ENCODE assay signal across 22 cellular contexts in genomic region chr16:90011908-90012501, GRCh38. TPM values are rescaled to one million over a fixed set of nuclear protein-coding genes. Genes with fewer than 3 reads are reported as not detected.
DNase-seq lines count a peak whose midpoint lies in the region; ATAC-seq and TF ChIP-seq lines count a peak whose summit lies in the region.
"Had no signal": no experiment of that assay in that cellular context is flagged by ENCODE, and none has a peak within 500 bp of the region (broad histone marks: within the 10 kb centered on the region; RNA-seq: fewer than 3 reads in every experiment).

No MANE protein-coding gene starts in this region.

- no peak overlapping the region for H4K91ac ChIP-seq in neuronal stem cell (ENCODE audit: low read depth, low read length, poor library complexity)

- H3K27ac Mint-ChIP-seq in IgD-negative memory B cell: peak overlapping the region in 2 of 3 donors; percentile 48 to 82
- H3K27ac Mint-ChIP-seq: CD4-positive, CD25-positive, alpha-beta regulatory T cell; HFFc6 had no signal

- H3K4me3 Mint-ChIP-seq in IgD-negative memory B cell: peak overlapping the region in 2 of 4 donors; percentile 28 to 37
- H3K4me3 Mint-ChIP-seq: CD4-positive, CD25-positive, alpha-beta regulatory T cell; HFFc6 had no signal

- H3K27me3 ChIP-seq in BLaER1 treated with 17β-estradiol and CSF1 and Interleukin-3, amounts not matched to agents 10 nM and 100 nM: peaks cover 42 to 69% (median 58%) of the 10 kb centered on the region in 11 experiments
- H3K27me3 ChIP-seq in neuronal stem cell (ENCODE audit: control insufficient read depth in 3 of 3, insufficient read depth in 3 of 3, low read depth in 1 of 3, low read length in 3 of 3) (peaks cover 0 to 26% (median 0%) of the 10 kb centered on the region in 3 experiments), aorta (ENCODE audit: control insufficient read depth in 1 of 2, insufficient read depth in 2 of 2, low read length in 1 of 2) (no peaks in the 10 kb centered on the region), uterus (no peaks in the 10 kb centered on the region)
- H3K27me3 ChIP-seq: BE2C, MG63 had no signal

- no peak overlapping the region for H2BK15ac ChIP-seq in neuronal stem cell (ENCODE audit: low read length)

- H4K8ac ChIP-seq in neuronal stem cell (ENCODE audit: low read depth, low read length): no peak overlapping the region

- peak; percentile 28 for ATAC-seq in aorta (ENCODE audit: low FRiP score)

- peaks cover 0 to 64% (median 44%) of the 10 kb centered on the region in 11 experiments; a peak in 18 of 22 replicates for H4K20me1 ChIP-seq in BLaER1 treated with 17β-estradiol and CSF1 and Interleukin-3, amounts not matched to agents 10 nM and 100 nM

- H3K27ac ChIP-seq in BLaER1 treated with 17β-estradiol and CSF1 and Interleukin-3, amounts not matched to agents 10 nM and 100 nM: no peak overlapping the region
- H3K27ac ChIP-seq in neuronal stem cell (replicated peaks; ENCODE audit: low read length) (no peak overlapping the region), aorta (ENCODE audit: low read depth in 1 of 2, low read length in 2 of 2) (no peak overlapping the region), uterus (no peak overlapping the region)
- H3K27ac ChIP-seq: RWPE1, SK-N-MC had no signal

- no peak overlapping the region for H2BK120ac ChIP-seq in neuronal stem cell (ENCODE audit: low read depth, low read length)

- H3K4me3 ChIP-seq in BLaER1 treated with 17β-estradiol and CSF1 and Interleukin-3, amounts not matched to agents 10 nM and 100 nM: no peak overlapping the region
- H3K4me3 ChIP-seq in neuronal stem cell (ENCODE audit: low read length in 2 of 2) (no peak overlapping the region), aorta (ENCODE audit: low read length in 2 of 2) (no peak overlapping the region), uterus (no peak overlapping the region)
- H3K4me3 ChIP-seq: MG63, SK-N-MC had no signal

- peaks cover 14% of the 10 kb centered on the region for H3K79me1 ChIP-seq in neuronal stem cell (ENCODE audit: low read depth, low read length)

- peak overlapping the region; percentile 11 for H3K4ac ChIP-seq in neuronal stem cell (ENCODE audit: low read length)

- peak overlapping the region; percentile 35 for H2AFZ ChIP-seq in neuronal stem cell (ENCODE audit: low read length)

- no peak for TF ChIP-seq CTCF in uterus (IDR thresholded peaks at IDR 0.05)

- H3K9me3 Mint-ChIP-seq in IgD-negative memory B cell: no peaks in the 10 kb centered on the region
- H3K9me3 Mint-ChIP-seq: CD4-positive, CD25-positive, alpha-beta regulatory T cell; HFFc6 had no signal

- WGBS in neuronal stem cell (ENCODE audit: extremely low coverage in 2 of 2, insufficient read length in 2 of 2, insufficient replicate concordance in 1 of 2), 2 donors: no CpG with 5 or more reads among the region's 12 CpGs
- 89 to 91% methylated on average over 12 of the region's 12 CpGs for WGBS in aorta, 2 donors

- intact Hi-C loops in aorta (cut with DNase I) (loop anchor here in 1 of 2 donors (10.0 kb wide), 1 partner anchor 137 kb away; the partner anchor contains the start of gene TCF25), uterus (cut with DNase I; ENCODE audit: low total_unique reads) (no loop called here)

- peaks cover 23 to 65% (median 61%) of the 10 kb centered on the region in 10 experiments for H3K4me1 ChIP-seq in BLaER1 treated with 17β-estradiol and CSF1 and Interleukin-3, amounts not matched to agents 10 nM and 100 nM
- peaks cover 3 to 7% of the 10 kb centered on the region in 2 donors for H3K4me1 ChIP-seq in neuronal stem cell (ENCODE audit: control insufficient read depth in 2 of 2, insufficient read depth in 1 of 2, low read depth in 1 of 2, low read length in 2 of 2)
- no peaks in the 10 kb centered on the region for H3K4me1 ChIP-seq in aorta (ENCODE audit: control insufficient read depth in 1 of 2, insufficient read depth in 2 of 2, low read length in 2 of 2)
- H3K4me1 ChIP-seq in uterus: no peaks in the 10 kb centered on the region

- peak overlapping the region; percentile 82 for H3K14ac ChIP-seq in neuronal stem cell (ENCODE audit: low read length)

- no peaks in the 10 kb centered on the region for H3K36me3 ChIP-seq in BLaER1 treated with 17β-estradiol and CSF1 and Interleukin-3, amounts not matched to agents 10 nM and 100 nM
- H3K36me3 ChIP-seq in neuronal stem cell (replicated peaks in 1 of 2; ENCODE audit: control insufficient read depth in 2 of 2, insufficient read depth in 2 of 2, low read length in 2 of 2): no peaks in the 10 kb centered on the region
- no peaks in the 10 kb centered on the region for H3K36me3 ChIP-seq in aorta (ENCODE audit: control insufficient read depth in 1 of 2, insufficient read depth in 2 of 2, low read length in 1 of 2)
- H3K36me3 ChIP-seq in uterus: no peaks in the 10 kb centered on the region

- no peak overlapping the region for H2BK5ac ChIP-seq in neuronal stem cell (ENCODE audit: low read length)

- H3K4me2 ChIP-seq in BLaER1 treated with 17β-estradiol and CSF1 and Interleukin-3, amounts not matched to agents 10 nM and 100 nM: peak overlapping the region in 9 of 11 experiments; percentile 50 to 96 (median 81); a peak in 14 of 22 replicates
- no peak overlapping the region for H3K4me2 ChIP-seq in neuronal stem cell (ENCODE audit: insufficient read depth, low read length, poor library complexity, severe bottlenecking)

- H3K36me3 Mint-ChIP-seq in IgD-negative memory B cell: peaks cover 2% of the 10 kb centered on the region
- H3K36me3 Mint-ChIP-seq: CD4-positive, CD25-positive, alpha-beta regulatory T cell had no signal

- DNase-seq in neuronal stem cell (ENCODE audit: low spot score) (no peak), aorta (no peak), cerebellum (ENCODE audit: low spot score) (no peak), uterus (no peak), SW480 (ENCODE audit: low spot score) (no peak)
- DNase-seq: BE2C; CD4-positive, CD25-positive, alpha-beta regulatory T cell; DMS153; DND-41; HFFc6; KG1; MG63; NCI-H1417; NCI-H1694; NCI-H2029 treated with DMSO at 0.1 percent for 48 hours; NCI-H2227 treated with DMSO at 0.1 percent for 48 hours; NCI-H526 treated with DMSO at 0.1 percent for 48 hours; SHP77 treated with DMSO at 0.1 percent for 48 hours had no signal

- H2BK12ac ChIP-seq in neuronal stem cell (ENCODE audit: low read length): peak overlapping the region; percentile 84

- peaks cover 11% of the 10 kb centered on the region for H3K27me3 Mint-ChIP-seq in IgD-negative memory B cell

- H3K4me1 Mint-ChIP-seq in IgD-negative memory B cell: peaks cover 18 to 37% (median 20%) of the 10 kb centered on the region in 3 donors

- peak overlapping the region; percentile 89 for H3K23ac ChIP-seq in neuronal stem cell (ENCODE audit: low read depth, low read length, poor library complexity)

- peak overlapping the region; percentile 81 for H2AK5ac ChIP-seq in neuronal stem cell (ENCODE audit: low read depth, low read length)

- no peak overlapping the region for H3K9ac ChIP-seq in BLaER1 treated with 17β-estradiol and CSF1 and Interleukin-3, amounts not matched to agents 10 nM and 100 nM
- H3K9ac ChIP-seq in neuronal stem cell (ENCODE audit: low read depth, low read length, poor library complexity): peak overlapping the region; percentile 70

- no peak for TF ChIP-seq POLR2A in uterus (IDR thresholded peaks at IDR 0.05)

- no peaks in the 10 kb centered on the region for H3K9me3 ChIP-seq in BLaER1 treated with 17β-estradiol and CSF1 and Interleukin-3, amounts not matched to agents 10 nM and 100 nM (replicated peaks in 1 of 11)
- H3K9me3 ChIP-seq in neuronal stem cell (replicated peaks in 1 of 2; ENCODE audit: control insufficient read depth in 2 of 2, insufficient read depth in 1 of 2, low read depth in 1 of 2, low read length in 2 of 2) (no peaks in the 10 kb centered on the region), aorta (ENCODE audit: control insufficient read depth, low read length) (no peaks in the 10 kb centered on the region), uterus (no peaks in the 10 kb centered on the region)
- H3K9me3 ChIP-seq: BE2C, MG63 had no signal

- H3K18ac ChIP-seq in neuronal stem cell (ENCODE audit: low read length): no peak overlapping the region

RNA-seq across cellular contexts. Expression of gene DBNDD1, which starts 7.3 kb away (rescaled TPM):
- polyA plus RNA-seq in IgD-negative memory B cell (9.4 TPM), aorta (1 to 10 TPM; 3.0 to 3.2 TPM)
- 35.6 TPM for polyA plus RNA-seq in neuronal stem cell (2013, experiment 1 of 2)
- polyA plus RNA-seq in neuronal stem cell (2013, experiment 2 of 2): 34.0 TPM
- total RNA-seq in aorta (1 to 10 TPM; 1.1 to 3.5 TPM), cerebellum (12.6 TPM), uterus (1 to 10 TPM in 2 of 4 donors, not detected in 2; 1.0 to 4.2 TPM)
